In the genomic region with DNA sequence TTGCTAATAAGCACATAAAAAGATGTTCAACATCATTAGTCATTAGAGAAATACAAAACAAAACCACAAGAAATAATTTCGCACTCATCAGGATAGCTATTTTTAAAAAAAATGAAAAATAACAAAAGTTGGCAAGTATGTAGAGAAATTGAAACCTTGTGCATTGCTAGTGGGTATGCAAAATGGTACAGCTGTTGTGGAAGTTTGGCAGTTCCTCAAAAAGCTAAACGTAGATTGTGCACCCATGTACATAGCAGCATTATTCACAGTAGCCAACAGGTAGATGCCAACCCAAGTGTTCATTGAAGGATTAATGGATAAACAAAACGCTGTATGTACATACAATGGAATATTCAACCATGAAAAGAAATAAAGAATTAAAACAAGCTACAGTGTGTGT, we compare ENCODE assay signal across 16 cellular contexts. TPM values are rescaled to one million over a fixed set of nuclear protein-coding genes. Genes with fewer than 3 reads are reported as not detected.
DNase-seq lines count a peak whose midpoint lies in the region; ATAC-seq, FAIRE-seq and TF ChIP-seq lines count a peak whose summit lies in the region.
"Had no signal": no experiment of that assay in that cellular context is flagged by ENCODE, and none has a peak within 500 bp of the region (broad histone marks: within the 10 kb centered on the region; RNA-seq: fewer than 3 reads in every experiment).

No MANE protein-coding gene starts in this region.

- no peaks in the 10 kb centered on the region for H3K79me2 ChIP-seq in GM23248 (ENCODE audit: insufficient read depth)

- H4K20me1 ChIP-seq in GM23248 (ENCODE audit: insufficient read depth), result no peaks in the 10 kb centered on the region

- no peaks in the 10 kb centered on the region for H3K36me3 ChIP-seq in GM23248 (ENCODE audit: low read depth)
- H3K36me3 ChIP-seq: breast epithelium, prostate gland, SJCRH30 had no signal

- H3K9ac ChIP-seq in GM23248, result no peak overlapping the region

- no peaks in the 10 kb centered on the region for H3K9me3 ChIP-seq in GM23248 (ENCODE audit: low read depth)
- H3K9me3 ChIP-seq: breast epithelium, prostate gland, SJCRH30 had no signal

- H3K4me3 ChIP-seq in GM23248, result no peak overlapping the region
- H3K4me3 ChIP-seq: breast epithelium, prostate gland, SJCRH30 had no signal

- no peak for DNase-seq in GM12892 (ENCODE audit: insufficient read length)
- DNase-seq in stimulated activated naive CD8-positive, alpha-beta T cell treated with anti-CD3 and anti-CD28 coated beads, Interleukin-15, Interleukin-2, amounts not matched to agents 100 U/mL and 50 U/mL, for 24 hours, result no peak
- DNase-seq in GM23248, result no peak
- no peak for DNase-seq in middle frontal gyrus (ENCODE audit: extremely low spot score, low spot score)
- no peak for DNase-seq in stimulated activated CD8-positive, alpha-beta memory T cell treated with anti-CD3 and anti-CD28 coated beads, Interleukin-4, amount 100 ng/mL, for 48 hours
- DNase-seq: activated CD8-positive, alpha-beta memory T cell treated with anti-CD3 and anti-CD28 coated beads, Interleukin-2, amount 10 ng/mL, durations not matched to agents 7 days and 5 days; activated naive CD4-positive, alpha-beta T cell treated with anti-CD3 and anti-CD28 coated beads for 36 hours; foreskin melanocyte; NCI-H2081 treated with DMSO at 0.1 percent for 48 hours; SJCRH30 had no signal

- no peak overlapping the region for H2AFZ ChIP-seq in GM23248

- TF ChIP-seq POLR2A in GM12892 (IDR thresholded peaks at IDR 0.05; ENCODE audit: low read depth, low read length), result no peak

- no peaks in the 10 kb centered on the region for H3K27me3 ChIP-seq in GM23248 (replicated peaks; ENCODE audit: insufficient read depth)
- H3K27me3 ChIP-seq: breast epithelium, SJCRH30 had no signal

- ATAC-seq in GM19452 (IDR thresholded peaks at IDR 0.05; ENCODE audit: unreplicated experiment) (peak; percentile 91), HG02678 (IDR thresholded peaks at IDR 0.05; ENCODE audit: unreplicated experiment) (peak; percentile 94), HG03342 (IDR thresholded peaks at IDR 0.05; ENCODE audit: unreplicated experiment) (peak; percentile 75)
- no peak for ATAC-seq in stimulated activated naive CD8-positive, alpha-beta T cell treated with anti-CD3 and anti-CD28 coated beads, Interleukin-15, Interleukin-2, amounts not matched to agents 100 U/mL and 50 U/mL, for 24 hours
- ATAC-seq: activated CD8-positive, alpha-beta memory T cell treated with anti-CD3 and anti-CD28 coated beads, Interleukin-2, amount 10 ng/mL, durations not matched to agents 7 days and 5 days had no signal

- no peaks in the 10 kb centered on the region for H3F3A ChIP-seq in GM23248 (ENCODE audit: insufficient read depth)

- peak; percentile 50 for FAIRE-seq in GM12892 (lab: Jason Lieb, UNC)
- FAIRE-seq: keratinocyte had no signal

- no peak overlapping the region for H3K4me2 ChIP-seq in GM23248 (ENCODE audit: unreplicated experiment)

- no peaks in the 10 kb centered on the region for H3K9me2 ChIP-seq in GM23248 (ENCODE audit: insufficient read depth)

- no peak overlapping the region for H3K27ac ChIP-seq in GM23248
- H3K27ac ChIP-seq: breast epithelium, prostate gland, SJCRH30 had no signal

- in situ Hi-C loops in GM23248 (cut with MboI), result no loop called here

- H3K4me1 ChIP-seq in GM23248 (ENCODE audit: insufficient read depth), result no peaks in the 10 kb centered on the region
- H3K4me1 ChIP-seq: breast epithelium, prostate gland, SJCRH30 had no signal

- WGBS in GM23248 (ENCODE audit: low coverage in 1 of 2, low lambda C conversion rate in 2 of 2, missing lambda C conversion rate in 2 of 2), 2 experiments, result 23 to 37% methylated on average over 3 of the region's 3 CpGs

RNA-seq across cellular contexts. Expression of a gene that starts 35.3 kb away (rescaled TPM):
- polyA plus RNA-seq in GM12892 (2012; ENCODE audit: missing spikeins), result 41.7 TPM
- total RNA-seq in GM23248 (2014; rRNA removed; shearing (Covaris generic)), result 44.8 and 68.1 TPM in 2 replicates
- polyA plus RNA-seq in GM23248 (2016; fragmentation: Nextera tagmentation; extraction: Ambion mirVana), result 64.0 and 66.3 TPM in 2 replicates
